15 cellular contexts compared by ENCODE assay signal in genomic region chr3:169666501-169667379, GRCh38. TPM values are rescaled to one million over a fixed set of nuclear protein-coding genes. Genes with fewer than 3 reads are reported as not detected.
DNase-seq lines count a peak whose midpoint lies in the region; ATAC-seq, FAIRE-seq and TF ChIP-seq lines count a peak whose summit lies in the region.
"Had no signal": no experiment of that assay in that cellular context is flagged by ENCODE, and none has a peak within 500 bp of the region (broad histone marks: within the 10 kb centered on the region; RNA-seq: fewer than 3 reads in every experiment).

No MANE protein-coding gene starts in this region.

- H3K27ac ChIP-seq in astrocyte (ENCODE audit: low read depth, low read length) (no peak overlapping the region), kidney (ENCODE audit: low read depth in 2 of 2, low read length in 2 of 2) (peak overlapping the region; percentile 87 to 94), smooth muscle cell (ENCODE audit: low read depth) (no peak overlapping the region)

- H3K4me1 ChIP-seq in astrocyte (ENCODE audit: insufficient read depth, low read length) (peaks cover 14% of the 10 kb centered on the region), kidney (ENCODE audit: control insufficient read depth in 1 of 2, insufficient read depth in 1 of 2, low read depth in 1 of 2, low read length in 2 of 2) (peaks cover 0 to 4% of the 10 kb centered on the region in 2 donors), smooth muscle cell (ENCODE audit: low read depth) (peaks cover 57% of the 10 kb centered on the region)

- H3K36me3 Mint-ChIP-seq in astrocyte (ENCODE audit: low read depth, unreplicated experiment) = no peaks in the 10 kb centered on the region
- no peaks in the 10 kb centered on the region for H3K36me3 Mint-ChIP-seq in stimulated activated effector memory CD8-positive, alpha-beta T cell treated with anti-CD3 and anti-CD28 coated beads, Interleukin-12 subunit alpha, Interleukin-12 subunit beta, amount 100 ng/mL, for 72 hours

- peaks cover 5% of the 10 kb centered on the region for H3K9me3 Mint-ChIP-seq in astrocyte (ENCODE audit: unreplicated experiment)
- no peaks in the 10 kb centered on the region for H3K9me3 Mint-ChIP-seq in stimulated activated effector memory CD8-positive, alpha-beta T cell treated with anti-CD3 and anti-CD28 coated beads, Interleukin-12 subunit alpha, Interleukin-12 subunit beta, amount 100 ng/mL, for 72 hours
- H3K9me3 Mint-ChIP-seq: effector memory CD8-positive, alpha-beta T cell had no signal

- no peaks in the 10 kb centered on the region for H3K79me2 ChIP-seq in astrocyte (ENCODE audit: insufficient read depth, low read length)
- H3K79me2 ChIP-seq in smooth muscle cell (ENCODE audit: low read depth) = no peaks in the 10 kb centered on the region

- H4K20me1 ChIP-seq in astrocyte (ENCODE audit: insufficient read depth, low read length) (no peaks in the 10 kb centered on the region), smooth muscle cell (ENCODE audit: low read depth) (no peaks in the 10 kb centered on the region)

- WGBS in smooth muscle cell (ENCODE audit: low lambda C conversion rate) = 3% methylated on average over 32 of the region's 32 CpGs

- no peak overlapping the region for H2AFZ ChIP-seq in astrocyte (ENCODE audit: low read depth, low read length)
- H2AFZ ChIP-seq in smooth muscle cell (ENCODE audit: low read depth) = no peak overlapping the region

- FAIRE-seq in astrocyte (lab: Jason Lieb, UNC) (no peak), kidney (lab: Jason Lieb, UNC) (no peak)
- FAIRE-seq: GM19239 had no signal

- peaks cover 4% of the 10 kb centered on the region for H3K4me1 Mint-ChIP-seq in astrocyte (ENCODE audit: low read depth, unreplicated experiment)
- peaks cover 21% of the 10 kb centered on the region for H3K4me1 Mint-ChIP-seq in stimulated activated effector memory CD8-positive, alpha-beta T cell treated with anti-CD3 and anti-CD28 coated beads, Interleukin-12 subunit alpha, Interleukin-12 subunit beta, amount 100 ng/mL, for 72 hours

- no peak for ATAC-seq in stimulated activated effector memory CD8-positive, alpha-beta T cell treated with anti-CD3 and anti-CD28 coated beads, Interleukin-12 subunit alpha, Interleukin-12 subunit beta, amount 100 ng/mL, for 72 hours
- ATAC-seq: effector memory CD8-positive, alpha-beta T cell had no signal

- intact Hi-C loops in kidney (cut with DNase I) = no loop called here

- peaks cover 5% of the 10 kb centered on the region for H3F3A ChIP-seq in smooth muscle cell (ENCODE audit: low read depth)

- H3K36me3 ChIP-seq in astrocyte (ENCODE audit: insufficient read depth, low read length) (no peaks in the 10 kb centered on the region), kidney (ENCODE audit: control insufficient read depth in 1 of 2, insufficient read depth in 2 of 2, low read length in 2 of 2) (no peaks in the 10 kb centered on the region), smooth muscle cell (ENCODE audit: low read depth) (no peaks in the 10 kb centered on the region)

- H3K27ac Mint-ChIP-seq in astrocyte (ENCODE audit: unreplicated experiment) = no peak overlapping the region
- H3K27ac Mint-ChIP-seq in stimulated activated effector memory CD8-positive, alpha-beta T cell treated with anti-CD3 and anti-CD28 coated beads, Interleukin-12 subunit alpha, Interleukin-12 subunit beta, amount 100 ng/mL, for 72 hours = no peak overlapping the region
- H3K27ac Mint-ChIP-seq: effector memory CD8-positive, alpha-beta T cell had no signal

- peak; percentile 35 for DNase-seq in NCI-H2227 (lab: John Stamatoyannopoulos, UW; ENCODE audit: unreplicated experiment)
- DNase-seq in NCI-H2227 treated with DMSO at 0.1 percent for 48 hours (lab: John Stamatoyannopoulos, UW) = no peak
- DNase-seq in astrocyte (ENCODE audit: low read depth) = no peak
- DNase-seq in kidney = no peak
- DNase-seq in smooth muscle cell (lab: John Stamatoyannopoulos, UW; ENCODE audit: unreplicated experiment) = no peak
- DNase-seq in stimulated activated CD4-positive, alpha-beta T cell treated with anti-CD3 and anti-CD28 coated beads, Interleukin-12 subunit alpha, Interleukin-12 subunit beta, amount 100 ng/mL, for 4 hours = no peak
- DNase-seq in stimulated activated effector memory CD8-positive, alpha-beta T cell treated with anti-CD3 and anti-CD28 coated beads, Interleukin-12 subunit alpha, Interleukin-12 subunit beta, amount 100 ng/mL, for 72 hours (ENCODE audit: low spot score in 2 of 2) = no peak
- no peak for DNase-seq in superior temporal gyrus (ENCODE audit: extremely low spot score)
- DNase-seq: 8988T; effector memory CD8-positive, alpha-beta T cell; IMR-90; NCI-H1694; NCI-H748 treated with DMSO at 0.1 percent for 48 hours; SHP77 had no signal

- peaks cover 63% of the 10 kb centered on the region for H3K27me3 Mint-ChIP-seq in astrocyte (ENCODE audit: low read depth, unreplicated experiment)

- H3K4me3 ChIP-seq in astrocyte (ENCODE audit: insufficient read depth, low read depth, low read length) = no peak overlapping the region
- peak overlapping the region; percentile 39 to 65 for H3K4me3 ChIP-seq in kidney (ENCODE audit: low read length in 2 of 2)
- H3K4me3 ChIP-seq in smooth muscle cell = peak overlapping the region; percentile 24

- H3K4me2 ChIP-seq in astrocyte (ENCODE audit: low read length) = peak overlapping the region; percentile 25
- peak overlapping the region; percentile 49 for H3K4me2 ChIP-seq in smooth muscle cell

- H3K9ac ChIP-seq in astrocyte (ENCODE audit: low read length) (no peak overlapping the region), kidney (ENCODE audit: low read length in 2 of 2) (peak overlapping the region; percentile 12 to 74), smooth muscle cell (ENCODE audit: low read depth) (no peak overlapping the region)

- TF ChIP-seq CTCF in astrocyte (IDR thresholded peaks at IDR 0.05; ENCODE audit: insufficient read depth, low read depth, low read length) (no peak), kidney (IDR thresholded peaks at IDR 0.05; ENCODE audit: borderline replicate concordance, extremely low read depth, insufficient read depth) (no peak), smooth muscle cell (IDR thresholded peaks at IDR 0.05; ENCODE audit: borderline replicate concordance, insufficient read depth, poor library complexity, severe bottlenecking) (no peak)

- peak overlapping the region; percentile 4 for H3K4me3 Mint-ChIP-seq in astrocyte (ENCODE audit: unreplicated experiment)
- no peak overlapping the region for H3K4me3 Mint-ChIP-seq in stimulated activated effector memory CD8-positive, alpha-beta T cell treated with anti-CD3 and anti-CD28 coated beads, Interleukin-12 subunit alpha, Interleukin-12 subunit beta, amount 100 ng/mL, for 72 hours

- H3K27me3 ChIP-seq in astrocyte (ENCODE audit: insufficient read depth, low read length) (peaks cover 72% of the 10 kb centered on the region), smooth muscle cell (ENCODE audit: low read depth) (peaks cover 93% of the 10 kb centered on the region)

- H3K9me3 ChIP-seq in astrocyte (ENCODE audit: insufficient read depth, low read depth, low read length) = peaks cover 4% of the 10 kb centered on the region
- H3K9me3 ChIP-seq in kidney (ENCODE audit: control insufficient read depth in 1 of 2, low read length in 2 of 2) = no peaks in the 10 kb centered on the region
- H3K9me3 ChIP-seq in smooth muscle cell (replicated peaks; ENCODE audit: low read depth) = no peaks in the 10 kb centered on the region

RNA-seq across cellular contexts. Expression of gene MECOM, which starts 3.2 kb away (rescaled TPM):
- 11.8 and 15.8 TPM in 2 replicates for total RNA-seq in astrocyte
- 148 TPM for total RNA-seq in kidney
- polyA plus RNA-seq in kidney (ENCODE audit: insufficient read depth, low read depth, low replicate concordance) = 36.0 TPM
- total RNA-seq in smooth muscle cell = 0.18 and 0.27 TPM in 2 replicates
- 0.78 TPM in 1 of 2 replicates, not detected in the other for polyA plus RNA-seq in smooth muscle cell

Comparison
In these comparisons a context has a peak if more than half of its experiments do, and no peak if none do; other contexts are left out.
1. H3K27ac ChIP-seq: peak in kidney (2 of 2); none in astrocyte (single experiment) and smooth muscle cell (single experiment).
2. H3K9ac ChIP-seq: peak in kidney (2 of 2); none in astrocyte (single experiment) and smooth muscle cell (single experiment).
3. RNA of gene MECOM, which starts 3.2 kb away (total RNA-seq): 148 TPM in kidney (single experiment) and 11.8 to 15.8 TPM in astrocyte; 0.18 to 0.27 TPM in smooth muscle cell; every median in the first group is over 10 times any median in the second.